In genomic region chr12:57489157-57489641, GRCh38 we compare ENCODE assay signal across 8 cellular contexts. TPM values are rescaled to one million over a fixed set of nuclear protein-coding genes. Genes with fewer than 3 reads are reported as not detected.
A peak's percentile ranks its signal among the peaks of the same experiment; 100 is the strongest.
DNase-seq lines count a peak whose midpoint lies in the region; ATAC-seq and TF ChIP-seq lines count a peak whose summit lies in the region.

No MANE protein-coding gene starts in this region.

- H3K4me2 ChIP-seq in PC-3 (ENCODE audit: low read length) (peak overlapping the region; percentile 93), neuronal stem cell (ENCODE audit: insufficient read depth, low read length, poor library complexity, severe bottlenecking) (peak overlapping the region; percentile 23)

- peak overlapping the region; percentile 20 for H4K8ac ChIP-seq in neuronal stem cell (ENCODE audit: low read depth, low read length)

- BruUV-seq in PC-3 (replicated peaks; lab: Mats Ljungman, UMichigan) = TSS peak; percentile 40

- peak; percentile 32 for DNase-seq in EL
- DNase-seq in PC-3 = no peak
- no peak for DNase-seq in neuronal stem cell (ENCODE audit: low spot score)
- DNase-seq in NCI-H748 treated with DMSO at 0.1 percent for 48 hours (lab: John Stamatoyannopoulos, UW) = no peak
- DNase-seq in DMS79 (lab: John Stamatoyannopoulos, UW) = no peak
- DNase-seq in H4 (ENCODE audit: low spot score) = no peak

- TF ChIP-seq CTCF in PC-3 (conservative IDR thresholded peaks at IDR 0.05; ENCODE audit: low read depth, low read length) = no peak

- H4K91ac ChIP-seq in neuronal stem cell (ENCODE audit: low read depth, low read length, poor library complexity) = no peak overlapping the region

- H3K4me3 ChIP-seq in PC-3 (ENCODE audit: low read length) = peak overlapping the region; percentile 91
- peak overlapping the region; percentile 91 for H3K4me3 ChIP-seq in endocrine pancreas (ENCODE audit: control insufficient read depth, insufficient read depth, low read length)
- H3K4me3 ChIP-seq in neuronal stem cell (ENCODE audit: low read length in 2 of 2) = peak overlapping the region in 1 of 2 donors; percentile 86

- peak overlapping the region; percentile 89 for H3K9ac ChIP-seq in PC-3 (ENCODE audit: low read length)
- peak overlapping the region; percentile 100 for H3K9ac ChIP-seq in endocrine pancreas (ENCODE audit: control insufficient read depth, insufficient read depth, low read length)
- no peak overlapping the region for H3K9ac ChIP-seq in neuronal stem cell (ENCODE audit: low read depth, low read length, poor library complexity)

- no peak overlapping the region for H2BK5ac ChIP-seq in neuronal stem cell (ENCODE audit: low read length)

- no peak overlapping the region for H3K23ac ChIP-seq in neuronal stem cell (ENCODE audit: low read depth, low read length, poor library complexity)

- no peaks in the 10 kb centered on the region for H4K20me1 ChIP-seq in PC-3 (ENCODE audit: low read length)

- no peak overlapping the region for H2AK5ac ChIP-seq in neuronal stem cell (ENCODE audit: low read depth, low read length)

- H3K27me3 ChIP-seq in PC-3 (ENCODE audit: low read length) (no peaks in the 10 kb centered on the region), endocrine pancreas (ENCODE audit: control insufficient read depth, insufficient read depth, low read length) (no peaks in the 10 kb centered on the region), neuronal stem cell (ENCODE audit: control insufficient read depth in 3 of 3, insufficient read depth in 3 of 3, low read depth in 1 of 3, low read length in 3 of 3) (no peaks in the 10 kb centered on the region)

- H3K18ac ChIP-seq in neuronal stem cell (ENCODE audit: low read length) = no peak overlapping the region

- no peak overlapping the region for H2BK12ac ChIP-seq in neuronal stem cell (ENCODE audit: low read length)

- H3K9me3 ChIP-seq in PC-3 (ENCODE audit: low read length) (no peaks in the 10 kb centered on the region), endocrine pancreas (ENCODE audit: control insufficient read depth, low read length) (no peaks in the 10 kb centered on the region), neuronal stem cell (replicated peaks in 1 of 2; ENCODE audit: control insufficient read depth in 2 of 2, insufficient read depth in 1 of 2, low read depth in 1 of 2, low read length in 2 of 2) (peaks cover 0 to 6% of the 10 kb centered on the region in 2 donors)

- no peak overlapping the region for H2BK15ac ChIP-seq in neuronal stem cell (ENCODE audit: low read length)

- H3F3A ChIP-seq in PC-3 (ENCODE audit: low read length, unreplicated experiment) = no peaks in the 10 kb centered on the region

- H3K14ac ChIP-seq in neuronal stem cell (ENCODE audit: low read length) = no peak overlapping the region

- no CpG with 5 or more reads among the region's 5 CpGs for WGBS in neuronal stem cell (ENCODE audit: extremely low coverage in 2 of 2, insufficient read length in 2 of 2, insufficient replicate concordance in 1 of 2), 2 donors

- no peak overlapping the region for H3K4ac ChIP-seq in neuronal stem cell (ENCODE audit: low read length)

- ATAC-seq in PC-3 (no peak), GM19328 (IDR thresholded peaks at IDR 0.05; ENCODE audit: unreplicated experiment) (no peak)

- no peak overlapping the region for H2BK120ac ChIP-seq in neuronal stem cell (ENCODE audit: low read depth, low read length)

- CTCF ChIA-PET in PC-3 (lab: Charles Lee) = no interaction called here

- H3K27ac ChIP-seq in PC-3 (ENCODE audit: low read length) (no peak overlapping the region), neuronal stem cell (replicated peaks; ENCODE audit: low read length) (no peak overlapping the region)

- intact Hi-C loops in PC-3 (cut with micrococcal nuclease) = no loop called here

- peaks cover 30% of the 10 kb centered on the region for H3K36me3 ChIP-seq in PC-3 (ENCODE audit: low read depth, low read length)
- peaks cover 2% of the 10 kb centered on the region for H3K36me3 ChIP-seq in endocrine pancreas (ENCODE audit: control insufficient read depth, insufficient read depth, low read length)
- H3K36me3 ChIP-seq in neuronal stem cell (replicated peaks in 1 of 2; ENCODE audit: control insufficient read depth in 2 of 2, insufficient read depth in 2 of 2, low read length in 2 of 2) = peaks cover 27 to 47% of the 10 kb centered on the region in 2 donors

- H3K79me2 ChIP-seq in PC-3 (ENCODE audit: low read length) = peaks cover 24% of the 10 kb centered on the region

- H2AFZ ChIP-seq in PC-3 (ENCODE audit: low read length) = no peak overlapping the region
- no peak overlapping the region for H2AFZ ChIP-seq in neuronal stem cell (ENCODE audit: low read length)

- H3K9me2 ChIP-seq in PC-3 (replicated peaks; ENCODE audit: low read length) = no peaks in the 10 kb centered on the region

- POLR2A ChIA-PET in PC-3 (lab: Charles Lee; ENCODE audit: unreplicated experiment) = no interaction called here

- H3K79me1 ChIP-seq in neuronal stem cell (ENCODE audit: low read depth, low read length) = peaks cover 10% of the 10 kb centered on the region

- peaks cover 10% of the 10 kb centered on the region for H3K4me1 ChIP-seq in PC-3 (ENCODE audit: insufficient read depth, low read length)
- peaks cover 5% of the 10 kb centered on the region for H3K4me1 ChIP-seq in endocrine pancreas (ENCODE audit: control insufficient read depth, insufficient read depth, low read length)
- peaks cover 3% of the 10 kb centered on the region in 2 donors for H3K4me1 ChIP-seq in neuronal stem cell (ENCODE audit: control insufficient read depth in 2 of 2, insufficient read depth in 1 of 2, low read depth in 1 of 2, low read length in 2 of 2)

RNA-seq across cellular contexts. Expression of gene MARS1, which starts 1.3 kb away (rescaled TPM):
- 209 and 210 TPM in 2 replicates for total RNA-seq in PC-3 (2014; rRNA removed)
- polyA plus RNA-seq in neuronal stem cell (2013, experiment 1 of 2) = 257 TPM
- polyA plus RNA-seq in neuronal stem cell (2013, experiment 2 of 2) = 269 TPM
- total RNA-seq in H4 (2014; rRNA removed; shearing (Covaris generic)) = 118 and 121 TPM in 2 replicates

RNA-seq across cellular contexts. Expression of gene ARHGAP9, which starts 9.5 kb away (rescaled TPM):
- not detected in 2 replicates for total RNA-seq in PC-3 (2014; rRNA removed)
- polyA plus RNA-seq in neuronal stem cell (2013, experiment 1 of 2) = 0.01 TPM
- polyA plus RNA-seq in neuronal stem cell (2013, experiment 2 of 2) = 0.07 TPM
- total RNA-seq in H4 (2014; rRNA removed; shearing (Covaris generic)) = not detected in 2 replicates

RNA-seq across cellular contexts. Expression of gene GLI1, which starts 29.6 kb away (rescaled TPM):
- total RNA-seq in PC-3 (2014; rRNA removed) = 3.0 TPM in 1 of 2 replicates, not detected in the other
- 0.28 TPM for polyA plus RNA-seq in neuronal stem cell (2013, experiment 1 of 2)
- polyA plus RNA-seq in neuronal stem cell (2013, experiment 2 of 2) = 0.03 TPM
- total RNA-seq in H4 (2014; rRNA removed; shearing (Covaris generic)) = 5.7 and 6.3 TPM in 2 replicates

RNA-seq across cellular contexts. Expression of gene DDIT3, which starts 31.1 kb away (rescaled TPM):
- total RNA-seq in PC-3 (2014; rRNA removed) = 27.4 and 33.1 TPM in 2 replicates
- 7.3 TPM for polyA plus RNA-seq in neuronal stem cell (2013, experiment 1 of 2)
- polyA plus RNA-seq in neuronal stem cell (2013, experiment 2 of 2) = 5.7 TPM
- 43.2 and 50.1 TPM in 2 replicates for total RNA-seq in H4 (2014; rRNA removed; shearing (Covaris generic))

RNA-seq across cellular contexts. Expression of gene MBD6, which starts 33.4 kb away (rescaled TPM):
- total RNA-seq in PC-3 (2014; rRNA removed) = 13.1 and 13.2 TPM in 2 replicates
- polyA plus RNA-seq in neuronal stem cell (2013, experiment 1 of 2) = 24.7 TPM
- 24.8 TPM for polyA plus RNA-seq in neuronal stem cell (2013, experiment 2 of 2)
- 1.5 and 3.1 TPM in 2 replicates for total RNA-seq in H4 (2014; rRNA removed; shearing (Covaris generic))
